In the genomic region with DNA sequence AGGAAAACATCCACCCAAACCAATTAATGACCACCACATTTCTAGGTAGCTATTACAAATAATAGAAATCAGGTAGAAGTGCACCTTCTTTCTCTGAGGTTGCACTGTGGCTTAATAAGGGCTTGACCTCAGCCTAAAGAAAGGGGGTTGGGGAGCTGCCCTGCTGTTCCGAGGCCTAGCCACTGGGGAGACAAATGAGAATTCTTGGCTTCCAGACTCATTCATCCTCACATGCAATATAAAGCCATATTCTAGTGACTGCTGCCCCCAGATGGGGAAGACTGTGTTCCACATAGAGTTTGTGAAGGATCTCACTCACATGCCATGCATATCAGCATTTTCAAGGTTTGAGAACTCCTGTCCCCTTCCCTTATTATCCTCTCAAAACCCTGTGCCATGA, we compare ENCODE assay signal across 12 cellular contexts. TPM values are rescaled to one million over a fixed set of nuclear protein-coding genes. Genes with fewer than 3 reads are reported as not detected.
DNase-seq lines count a peak whose midpoint lies in the region; ATAC-seq and TF ChIP-seq lines count a peak whose summit lies in the region.
"Had no signal": no experiment of that assay in that cellular context is flagged by ENCODE, and none has a peak within 500 bp of the region (broad histone marks: within the 10 kb centered on the region; RNA-seq: fewer than 3 reads in every experiment).

No MANE protein-coding gene starts in this region.

- no peak for TF ChIP-seq EP300 in esophagus muscularis mucosa (IDR thresholded peaks at IDR 0.05)

- peak in 1 of 3 experiments; percentile 12; a peak in 1 of 6 replicates for TF ChIP-seq CTCF in HCT116 (IDR thresholded peaks at IDR 0.05 in 2 of 3, conservative IDR thresholded peaks at IDR 0.05 in 1 of 3; ENCODE audit: borderline replicate concordance in 1 of 3, insufficient read depth in 1 of 3, low read depth in 2 of 3, low read length in 2 of 3)
- no peak for TF ChIP-seq CTCF in esophagus muscularis mucosa (IDR thresholded peaks at IDR 0.05)

- H3K4me2 ChIP-seq in HCT116 (ENCODE audit: low read length), result no peak overlapping the region
- H3K4me2 ChIP-seq: A549 had no signal

- WGBS in esophagus muscularis mucosa, result 67% methylated on average over 1 of the region's 1 CpG

- no peaks in the 10 kb centered on the region for H3K36me3 ChIP-seq in HCT116 (ENCODE audit: control insufficient read depth in 1 of 2, insufficient read depth in 2 of 2, low read length in 2 of 2)
- H3K36me3 ChIP-seq in esophagus muscularis mucosa, result no peaks in the 10 kb centered on the region
- H3K36me3 ChIP-seq in CD8-positive, alpha-beta memory T cell (ENCODE audit: insufficient read depth, low read length), result no peaks in the 10 kb centered on the region

- CTCF ChIA-PET in HCT116 (lab: Charles Lee), result interaction anchor here (0.6 to 1.2 kb wide), 2 partner anchors 10 to 192 kb away, joined by 3 to 5 read pairs; no protein-coding TSS in a partner anchor
- CTCF ChIA-PET in activated CD4-positive, alpha-beta T cell treated with anti-CD3 and anti-CD28 coated beads for 36 hours (lab: Charles Lee), result interaction anchor here (1.2 kb wide), 1 partner anchor 85 kb away, joined by 3 read pairs; no protein-coding TSS in a partner anchor
- CTCF ChIA-PET in CD8-positive, alpha-beta memory T cell (lab: Charles Lee), result no interaction called here

- RAD21 ChIA-PET in HCT116 (lab: Charles Lee; ENCODE audit: low non-redundant PET in 1 of 2, low total read pairs in 2 of 2, uncharacterized antibody in 2 of 2, unreplicated experiment in 2 of 2), result no interaction called here

- H3K4me3 ChIP-seq in HCT116 (replicated peaks in 1 of 2; ENCODE audit: low read depth in 1 of 2, low read length in 2 of 2) (no peak overlapping the region), esophagus muscularis mucosa (no peak overlapping the region)
- no peak overlapping the region for H3K4me3 ChIP-seq in CD8-positive, alpha-beta memory T cell (ENCODE audit: low read length)
- H3K4me3 ChIP-seq: A549, dorsolateral prefrontal cortex had no signal

- H3K9me3 ChIP-seq in HCT116 (ENCODE audit: control insufficient read depth in 1 of 2, insufficient read depth in 1 of 2, low read depth in 1 of 2, low read length in 2 of 2), result no peaks in the 10 kb centered on the region
- no peaks in the 10 kb centered on the region for H3K9me3 ChIP-seq in esophagus muscularis mucosa
- no peaks in the 10 kb centered on the region for H3K9me3 ChIP-seq in CD8-positive, alpha-beta memory T cell (ENCODE audit: low read length)
- H3K9me3 ChIP-seq: A549 had no signal

- TF ChIP-seq POLR2A in HCT116 (IDR thresholded peaks at IDR 0.05; ENCODE audit: borderline replicate concordance, extremely low read depth, insufficient read depth, insufficient read length) (no peak), esophagus muscularis mucosa (IDR thresholded peaks at IDR 0.05; ENCODE audit: low read depth) (no peak)

- peaks cover 31% of the 10 kb centered on the region for H3K27me3 Mint-ChIP-seq in activated CD4-positive, alpha-beta T cell treated with anti-CD3 and anti-CD28 coated beads for 36 hours
- H3K27me3 Mint-ChIP-seq in CD8-positive, alpha-beta memory T cell, result peaks cover 9 to 46% of the 10 kb centered on the region in 2 donors

- TF ChIP-seq RAD21 in HCT116 (IDR thresholded peaks at IDR 0.05; ENCODE audit: low read depth), result peak; percentile 29; the same call in 1 of the 2 replicates

- H3K4me1 ChIP-seq in HCT116 (ENCODE audit: control insufficient read depth in 1 of 2, insufficient read depth in 2 of 2, low read length in 2 of 2) (no peaks in the 10 kb centered on the region), esophagus muscularis mucosa (peaks cover 9 to 12% (median 9%) of the 10 kb centered on the region in 4 donors)
- H3K4me1 ChIP-seq in CD8-positive, alpha-beta memory T cell (ENCODE audit: insufficient read depth, low read length), result no peaks in the 10 kb centered on the region
- H3K4me1 ChIP-seq: A549 had no signal

- no peaks in the 10 kb centered on the region for H3K9me3 Mint-ChIP-seq in activated CD4-positive, alpha-beta T cell treated with anti-CD3 and anti-CD28 coated beads for 36 hours (ENCODE audit: low read depth)
- H3K9me3 Mint-ChIP-seq in CD8-positive, alpha-beta memory T cell, result no peaks in the 10 kb centered on the region
- H3K9me3 Mint-ChIP-seq: T-cell had no signal

- intact Hi-C loops in HCT116 (cut with micrococcal nuclease), result no loop called here
- intact Hi-C loops in esophagus muscularis mucosa (cut with DNase I), result no loop called here
- intact Hi-C loops in activated CD4-positive, alpha-beta T cell treated with anti-CD3 and anti-CD28 coated beads for 36 hours (cut with DNase I, micrococcal nuclease), result no loop called here

- DNase-seq in DMS79 treated with DMSO at 0.1 percent for 48 hours (lab: John Stamatoyannopoulos, UW), result peak; percentile 16
- DNase-seq in DMS79 (lab: John Stamatoyannopoulos, UW), result no peak
- no peak for DNase-seq in HCT116 (ENCODE audit: low read depth, low spot score)
- DNase-seq in NCI-H748 (lab: John Stamatoyannopoulos, UW; ENCODE audit: unreplicated experiment), result peak; percentile 73
- peak; percentile 60 for DNase-seq in esophagus muscularis mucosa (ENCODE audit: extremely low spot score)
- no peak for DNase-seq in activated CD4-positive, alpha-beta T cell treated with anti-CD3 and anti-CD28 coated beads for 36 hours
- no peak for DNase-seq in NCI-H146 treated with DMSO at 0.1 percent for 48 hours (lab: John Stamatoyannopoulos, UW; ENCODE audit: unreplicated experiment)
- DNase-seq in CD8-positive, alpha-beta memory T cell, result no peak
- DNase-seq: dorsolateral prefrontal cortex, NCI-H774, T-cell had no signal

- H4K20me1 ChIP-seq in HCT116 (ENCODE audit: insufficient read depth), result no peaks in the 10 kb centered on the region

- H2AFZ ChIP-seq in HCT116 (ENCODE audit: low read depth, low read length, poor library complexity, severe bottlenecking), result no peak overlapping the region

- H3K4me3 Mint-ChIP-seq in activated CD4-positive, alpha-beta T cell treated with anti-CD3 and anti-CD28 coated beads for 36 hours, result no peak overlapping the region
- H3K4me3 Mint-ChIP-seq in CD8-positive, alpha-beta memory T cell, result no peak overlapping the region
- H3K4me3 Mint-ChIP-seq: T-cell had no signal

- H3K9me2 ChIP-seq in HCT116 (ENCODE audit: insufficient read depth), result no peaks in the 10 kb centered on the region

- no TSS peak for BruUV-seq in HCT116 (replicated peaks; lab: Mats Ljungman, UMichigan)

- H3K27me3 ChIP-seq in HCT116 (ENCODE audit: insufficient read depth, low read length), result peaks cover 73% of the 10 kb centered on the region
- no peaks in the 10 kb centered on the region for H3K27me3 ChIP-seq in esophagus muscularis mucosa
- H3K27me3 ChIP-seq in CD8-positive, alpha-beta memory T cell (ENCODE audit: insufficient read depth, low read length, poor library complexity, severe bottlenecking), result peaks cover 11% of the 10 kb centered on the region

- no peak overlapping the region for H3K9ac ChIP-seq in HCT116 (ENCODE audit: low read length)

- no peak overlapping the region for H3K27ac Mint-ChIP-seq in activated CD4-positive, alpha-beta T cell treated with anti-CD3 and anti-CD28 coated beads for 36 hours
- H3K27ac Mint-ChIP-seq in CD8-positive, alpha-beta memory T cell, result peak overlapping the region in 1 of 8 donors; percentile 51
- H3K27ac Mint-ChIP-seq: T-cell had no signal

- no peaks in the 10 kb centered on the region for H3K79me2 ChIP-seq in HCT116 (ENCODE audit: insufficient read depth, low read length)

- no peaks in the 10 kb centered on the region for H3K4me1 Mint-ChIP-seq in activated CD4-positive, alpha-beta T cell treated with anti-CD3 and anti-CD28 coated beads for 36 hours
- H3K4me1 Mint-ChIP-seq in CD8-positive, alpha-beta memory T cell, result no peaks in the 10 kb centered on the region
- H3K4me1 Mint-ChIP-seq: T-cell had no signal

- H3K27ac ChIP-seq in HCT116 (ENCODE audit: low read depth, low read length), result no peak overlapping the region
- H3K27ac ChIP-seq in esophagus muscularis mucosa (replicated peaks in 1 of 4), result no peak overlapping the region
- H3K27ac ChIP-seq in CD8-positive, alpha-beta memory T cell (ENCODE audit: low read depth, low read length), result no peak overlapping the region
- H3K27ac ChIP-seq: A549, dorsolateral prefrontal cortex had no signal

- POLR2A ChIA-PET in HCT116 (lab: Charles Lee), result no interaction called here
- POLR2A ChIA-PET in activated CD4-positive, alpha-beta T cell treated with anti-CD3 and anti-CD28 coated beads for 36 hours (lab: Charles Lee), result no interaction called here
- POLR2A ChIA-PET in CD8-positive, alpha-beta memory T cell (lab: Charles Lee), result no interaction called here

- no peaks in the 10 kb centered on the region for H3K36me3 Mint-ChIP-seq in activated CD4-positive, alpha-beta T cell treated with anti-CD3 and anti-CD28 coated beads for 36 hours (ENCODE audit: low read depth)
- no peaks in the 10 kb centered on the region for H3K36me3 Mint-ChIP-seq in CD8-positive, alpha-beta memory T cell

- peak; percentile 64 for ATAC-seq in HCT116
- no peak for ATAC-seq in activated CD4-positive, alpha-beta T cell treated with anti-CD3 and anti-CD28 coated beads for 36 hours
- ATAC-seq: A549, T-cell had no signal

TF ChIP-seq in HCT116, 20 proteins besides CTCF, POLR2A, EP300 and RAD21 (continues in another document):
- TF ChIP-seq CEBPB (IDR thresholded peaks at IDR 0.05; ENCODE audit: low read depth) (no peak), EGR1 (IDR thresholded peaks at IDR 0.05; ENCODE audit: low read depth) (no peak), SP1 (IDR thresholded peaks at IDR 0.05; ENCODE audit: low read depth) (no peak), EZH2 (IDR thresholded peaks at IDR 0.05) (no peak), ZNF274 (IDR thresholded peaks at IDR 0.05; ENCODE audit: low read depth, low read length) (no peak), SRF (IDR thresholded peaks at IDR 0.05; ENCODE audit: low read depth) (no peak), FOSL1 (IDR thresholded peaks at IDR 0.05; ENCODE audit: low read depth) (no peak), ELF1 (IDR thresholded peaks at IDR 0.05; ENCODE audit: borderline replicate concordance, low read depth) (no peak), YY1 (IDR thresholded peaks at IDR 0.05; ENCODE audit: extremely low read depth, insufficient replicate concordance, low read depth, low read length) (no peak), CBX3 (IDR thresholded peaks at IDR 0.05; ENCODE audit: low read depth) (no peak), ZFX (IDR thresholded peaks at IDR 0.05) (no peak)

RNA-seq across cellular contexts. Expression of gene SAYSD1, which starts 22.9 kb away (rescaled TPM):
- total RNA-seq in HCT116 (2021; ENCODE audit: unreplicated experiment), result 10.1 TPM
- polyA plus RNA-seq in HCT116 (2012), result 4.0 and 5.4 TPM in 2 replicates
- total RNA-seq in esophagus muscularis mucosa, result 10 to 100 TPM; 10.8 to 21.6 (median 19.2) TPM
- 10 to 100 TPM; 14.1 to 16.7 TPM for total RNA-seq in activated CD4-positive, alpha-beta T cell treated with anti-CD3 and anti-CD28 coated beads for 36 hours
- total RNA-seq in CD8-positive, alpha-beta memory T cell, result 10 to 100 TPM; 10.3 to 11.6 TPM
- 15.6 TPM for polyA plus RNA-seq in CD8-positive, alpha-beta memory T cell

RNA-seq across cellular contexts. Expression of gene GLP1R, which starts 43.5 kb away (rescaled TPM):
- total RNA-seq in HCT116 (2021; ENCODE audit: unreplicated experiment) (not detected), esophagus muscularis mucosa (not detected)
- polyA plus RNA-seq in HCT116 (2012), result not detected in 2 replicates
- total RNA-seq in activated CD4-positive, alpha-beta T cell treated with anti-CD3 and anti-CD28 coated beads for 36 hours, result under 1 TPM; 0.70 to 0.94 TPM
- total RNA-seq in CD8-positive, alpha-beta memory T cell, result not detected
- not detected for polyA plus RNA-seq in CD8-positive, alpha-beta memory T cell
- polyA plus RNA-seq: A549 had no signal

Comparison
In these comparisons a context has a peak if more than half of its experiments do, and no peak if none do; other contexts are left out.
1. DNase-seq: peak in DMS79 treated with DMSO at 0.1 percent for 48 hours (single experiment), NCI-H748 (single experiment) and esophagus muscularis mucosa (single experiment); none in DMS79 (single experiment), HCT116 (single experiment), activated CD4-positive, alpha-beta T cell treated with anti-CD3 and anti-CD28 coated beads for 36 hours (single experiment), NCI-H146 treated with DMSO at 0.1 percent for 48 hours (single experiment) and CD8-positive, alpha-beta memory T cell (0 of 5).